Comparison of ENCODE assay signal across 8 cellular contexts in genomic region chr7:134750083-134751062, GRCh38. TPM values are rescaled to one million over a fixed set of nuclear protein-coding genes. Genes with fewer than 3 reads are reported as not detected.
DNase-seq lines count a peak whose midpoint lies in the region; ATAC-seq and TF ChIP-seq lines count a peak whose summit lies in the region.

No MANE protein-coding gene starts in this region.

- peak overlapping the region in 1 of 2 experiments; percentile 2; a peak in 2 of 4 replicates for H4K8ac ChIP-seq in IMR-90 (ENCODE audit: low read depth in 2 of 2, low read length in 2 of 2)
- H4K8ac ChIP-seq in mesendoderm (ENCODE audit: low read depth, low read length), result no peak overlapping the region

- no peak overlapping the region for H2AK9ac ChIP-seq in IMR-90 (replicated peaks; ENCODE audit: low read depth, low read length, poor library complexity)

- no peak for TF ChIP-seq POLR2A in IMR-90 (IDR thresholded peaks at IDR 0.05; ENCODE audit: low read depth, low read length)

- H3K9me3 ChIP-seq in IMR-90 (ENCODE audit: control insufficient read depth, insufficient read depth, low read length), result no peaks in the 10 kb centered on the region

- no peak overlapping the region; the same call in 1 of the 2 replicates for H3K14ac ChIP-seq in IMR-90 (replicated peaks; ENCODE audit: low read depth, low read length)

- CTCF ChIA-PET in IMR-90 (lab: Yijun Ruan, JAX), result interaction anchor here (0.6 to 2.3 kb wide), 7 partner anchors 19 to 110 kb away, joined by 3 to 16 read pairs (median 3); no protein-coding TSS in a partner anchor
- CTCF ChIA-PET in activated CD4-positive, alpha-beta T cell treated with anti-CD3 and anti-CD28 coated beads for 36 hours (lab: Charles Lee), result interaction anchor here (0.6 to 6.5 kb wide), 17 partner anchors 9 to 149 kb away, joined by 3 to 67 read pairs (median 3); no protein-coding TSS in a partner anchor

- H3K4me2 ChIP-seq in IMR-90 (ENCODE audit: low read depth, low read length) (peak overlapping the region; percentile 0), mesendoderm (ENCODE audit: low read length) (no peak overlapping the region)

- in situ Hi-C loops in IMR-90 (cut with MboI; ENCODE audit: low sequenced_read_pairs), result no loop called here

- H3K27me3 Mint-ChIP-seq in activated CD4-positive, alpha-beta T cell treated with anti-CD3 and anti-CD28 coated beads for 36 hours, result no peaks in the 10 kb centered on the region

- peaks cover 17% of the 10 kb centered on the region for H3K4me1 Mint-ChIP-seq in activated CD4-positive, alpha-beta T cell treated with anti-CD3 and anti-CD28 coated beads for 36 hours

- H3K79me1 ChIP-seq in IMR-90 (ENCODE audit: low read depth in 1 of 2, low read length in 2 of 2) (no peaks in the 10 kb centered on the region; a peak in 1 of 4 replicates), mesendoderm (ENCODE audit: low read length) (no peaks in the 10 kb centered on the region)

- H3K9me3 Mint-ChIP-seq in activated CD4-positive, alpha-beta T cell treated with anti-CD3 and anti-CD28 coated beads for 36 hours (ENCODE audit: low read depth), result no peaks in the 10 kb centered on the region

- peak overlapping the region; percentile 49; the same call in 1 of the 2 replicates for H3K23ac ChIP-seq in IMR-90 (ENCODE audit: low read depth, low read length)
- H3K23ac ChIP-seq in mesendoderm (ENCODE audit: low read length), result no peak overlapping the region

- no peaks in the 10 kb centered on the region for H3K27me3 ChIP-seq in IMR-90 (ENCODE audit: control insufficient read depth, insufficient read depth, low read length)
- H3K27me3 ChIP-seq in mesendoderm (ENCODE audit: insufficient read depth, low read length, poor library complexity), result no peaks in the 10 kb centered on the region

- BruUV-seq in IMR-90 (replicated peaks; lab: Mats Ljungman, UMichigan), result no TSS peak

- peak overlapping the region; percentile 23; the same call in 1 of the 2 replicates for H2BK20ac ChIP-seq in IMR-90 (ENCODE audit: low read depth, low read length)

- TF ChIP-seq RAD21 in IMR-90 (IDR thresholded peaks at IDR 0.05; ENCODE audit: low read length), result peak; percentile 49

- no peak overlapping the region for H3K27ac Mint-ChIP-seq in activated CD4-positive, alpha-beta T cell treated with anti-CD3 and anti-CD28 coated beads for 36 hours

- peak overlapping the region; percentile 4; the same call in 1 of the 2 replicates for H4K5ac ChIP-seq in IMR-90 (ENCODE audit: low read depth, low read length)
- no peak overlapping the region for H4K5ac ChIP-seq in mesendoderm (ENCODE audit: low read length)

- no peaks in the 10 kb centered on the region for H3K36me3 ChIP-seq in IMR-90 (ENCODE audit: control insufficient read depth, insufficient read depth, low read length)
- no peaks in the 10 kb centered on the region for H3K36me3 ChIP-seq in mesendoderm (ENCODE audit: control insufficient read depth, insufficient read depth, low read length)

- H4K20me1 ChIP-seq in IMR-90 (ENCODE audit: insufficient read depth, low read length), result no peaks in the 10 kb centered on the region

- H2BK120ac ChIP-seq in IMR-90 (ENCODE audit: low read depth, low read length), result peak overlapping the region; percentile 16
- no peak overlapping the region for H2BK120ac ChIP-seq in mesendoderm (ENCODE audit: low read depth, low read length)

- WGBS in IMR-90 (ENCODE audit: extremely low coverage in 2 of 2, insufficient read length in 1 of 2), 2 experiments, result 94% methylated on average over 2 of the region's 6 CpGs; no CpG with 5 or more reads in 1 of the 2 experiments
- no CpG with 5 or more reads among the region's 6 CpGs for WGBS in mesendoderm (ENCODE audit: extremely low coverage, insufficient coverage, low lambda C conversion rate)

- H3K4ac ChIP-seq in IMR-90 (ENCODE audit: low read depth, low read length) (peak overlapping the region; percentile 22; the same call in 1 of the 2 replicates), mesendoderm (ENCODE audit: low read depth, low read length) (no peak overlapping the region)

- H3K18ac ChIP-seq in IMR-90 (ENCODE audit: low read depth, low read length) (peak overlapping the region; percentile 6), mesendoderm (ENCODE audit: low read length) (no peak overlapping the region)

- H3K4me3 Mint-ChIP-seq in activated CD4-positive, alpha-beta T cell treated with anti-CD3 and anti-CD28 coated beads for 36 hours, result no peak overlapping the region

- H3K9me1 ChIP-seq in IMR-90 (ENCODE audit: insufficient read depth, low read length), result no peaks in the 10 kb centered on the region

- peak; percentile 49 for TF ChIP-seq CTCF in IMR-90 (conservative IDR thresholded peaks at IDR 0.05; ENCODE audit: low read depth, low read length)

- H2AK5ac ChIP-seq in IMR-90 (ENCODE audit: low read depth, low read length) (peak overlapping the region; percentile 62; the same call in 1 of the 2 replicates), mesendoderm (ENCODE audit: low read length) (no peak overlapping the region)

- H4K91ac ChIP-seq in IMR-90 (ENCODE audit: insufficient read depth, low read depth, low read length), result peak overlapping the region; percentile 38; the same call in 1 of the 2 replicates

- H3K56ac ChIP-seq in IMR-90 (ENCODE audit: extremely low read depth, insufficient read depth, low read length), result no peak overlapping the region
- H3K56ac ChIP-seq in mesendoderm (ENCODE audit: low read length), result no peak overlapping the region

- H3K79me2 ChIP-seq in mesendoderm (ENCODE audit: control insufficient read depth, insufficient read depth, low read length), result no peaks in the 10 kb centered on the region

- intact Hi-C loops in IMR-90 (cut with micrococcal nuclease), result no loop called here
- intact Hi-C loops in activated CD4-positive, alpha-beta T cell treated with anti-CD3 and anti-CD28 coated beads for 36 hours (cut with DNase I, micrococcal nuclease), result loop anchor here (1.0 to 5.0 kb wide), 7 partner anchors 40 to 204 kb away; no protein-coding TSS in a partner anchor

- POLR2A ChIA-PET in IMR-90 (lab: Charles Lee; ENCODE audit: unreplicated experiment), result no interaction called here
- POLR2A ChIA-PET in activated CD4-positive, alpha-beta T cell treated with anti-CD3 and anti-CD28 coated beads for 36 hours (lab: Charles Lee), result no interaction called here

- peak overlapping the region; percentile 89; the same call in 2 of the 3 replicates for H2BK15ac ChIP-seq in IMR-90 (ENCODE audit: low read depth, low read length)
- H2BK15ac ChIP-seq in mesendoderm (replicated peaks; ENCODE audit: low read depth), result no peak overlapping the region

- peak overlapping the region; percentile 46 for H2BK5ac ChIP-seq in IMR-90 (ENCODE audit: low read depth, low read length, poor library complexity, severe bottlenecking)
- no peak overlapping the region for H2BK5ac ChIP-seq in mesendoderm (ENCODE audit: low read length)

- H3K4me3 ChIP-seq in IMR-90 (ENCODE audit: insufficient read depth, low read depth, low read length), result no peak overlapping the region
- H3K4me3 ChIP-seq in mesendoderm (ENCODE audit: low read length), result no peak overlapping the region

- dilution Hi-C loops in IMR-90 (cut with HindIII; ENCODE audit: low sequenced_read_pairs, unreplicated experiment), result no loop called here

- ATAC-seq in IMR-90 (ENCODE audit: low read depth), result 0 out of 2 replicates have a peak, but pooled peaks have one; percentile 49
- ATAC-seq in activated CD4-positive, alpha-beta T cell treated with anti-CD3 and anti-CD28 coated beads for 36 hours, result peak; percentile 87

- H3K27ac ChIP-seq in IMR-90 (ENCODE audit: insufficient read depth, low read length), result no peak overlapping the region
- H3K27ac ChIP-seq in mesendoderm (ENCODE audit: low read depth, low read length), result no peak overlapping the region

- peak; percentile 9 for DNase-seq in NK-92 treated with Interleukin-12 subunit alpha and Interleukin-12 subunit beta, amount 100 ng/mL, for 24 hours (lab: John Stamatoyannopoulos, UW)
- DNase-seq in NK-92 (lab: John Stamatoyannopoulos, UW; ENCODE audit: unreplicated experiment) (no peak), IMR-90 (peak; percentile 35), dermis blood vessel endothelial cell (peak; percentile 73), mesendoderm (peak; percentile 82), NCI-H1048 (lab: John Stamatoyannopoulos, UW) (no peak)
- DNase-seq in activated CD4-positive, alpha-beta T cell treated with anti-CD3 and anti-CD28 coated beads for 36 hours, result peak; percentile 84
- DNase-seq in stimulated activated CD8-positive, alpha-beta memory T cell treated with anti-CD3 and anti-CD28 coated beads, Interleukin-7, amount 100 ng/mL, for 4 hours (ENCODE audit: low read depth in 2 of 2), result peak; percentile 17 to 34

- peak overlapping the region; percentile 59 for H2AFZ ChIP-seq in IMR-90 (replicated peaks; ENCODE audit: low read length, poor library complexity)

- no peak overlapping the region for H3K9ac ChIP-seq in IMR-90 (ENCODE audit: low read depth, low read length)
- H3K9ac ChIP-seq in mesendoderm (ENCODE audit: low read length), result no peak overlapping the region

- H3K4me1 ChIP-seq in IMR-90 (ENCODE audit: control insufficient read depth, insufficient read depth, low read length) (peaks cover 2% of the 10 kb centered on the region; the same call in 1 of the 2 replicates), mesendoderm (ENCODE audit: control insufficient read depth, low read depth, low read length) (no peaks in the 10 kb centered on the region)

- H3K36me3 Mint-ChIP-seq in activated CD4-positive, alpha-beta T cell treated with anti-CD3 and anti-CD28 coated beads for 36 hours (ENCODE audit: low read depth), result peaks cover 5% of the 10 kb centered on the region

TF ChIP-seq in IMR-90, 13 proteins besides CTCF, POLR2A, EP300 and RAD21:
- TF ChIP-seq RCOR1 (IDR thresholded peaks at IDR 0.05; ENCODE audit: insufficient replicate concordance, low read length) (no peak), SMC3 (IDR thresholded peaks at IDR 0.05; ENCODE audit: low read depth, low read length) (0 out of 2 replicates have a peak, but pooled peaks have one; percentile 27)

RNA-seq across cellular contexts. Expression of gene CALD1, which starts 29.1 kb away (rescaled TPM):
- 487 and 532 TPM in 2 replicates for total RNA-seq in IMR-90 (2012; rRNA removed)
- polyA plus RNA-seq in IMR-90 (2012; rRNA removed), result 375 and 382 TPM in 2 replicates
- 140 and 308 TPM in 2 replicates for polyA plus RNA-seq in IMR-90 (2012; cell fraction: cytosol; rRNA removed)
- 114 and 384 TPM in 2 replicates for polyA plus RNA-seq in IMR-90 (2012; cell fraction: nucleus; rRNA removed; ENCODE audit: low replicate concordance)
- total RNA-seq in activated CD4-positive, alpha-beta T cell treated with anti-CD3 and anti-CD28 coated beads for 36 hours, result 1 to 10 TPM; 8.5 to 8.7 TPM
- 228 and 258 TPM in 2 replicates for total RNA-seq in dermis blood vessel endothelial cell
- polyA plus RNA-seq in mesendoderm (2013, experiment 1 of 2), result 379 TPM
- polyA plus RNA-seq in mesendoderm (2013, experiment 2 of 2), result 417 TPM

Comparison
In these comparisons a context has a peak if more than half of its experiments do, and no peak if none do; other contexts are left out.
1. DNase-seq: peak in NK-92 treated with Interleukin-12 subunit alpha and Interleukin-12 subunit beta, amount 100 ng/mL, for 24 hours (single experiment), IMR-90 (single experiment), activated CD4-positive, alpha-beta T cell treated with anti-CD3 and anti-CD28 coated beads for 36 hours (single experiment), dermis blood vessel endothelial cell (single experiment), mesendoderm (single experiment) and stimulated activated CD8-positive, alpha-beta memory T cell treated with anti-CD3 and anti-CD28 coated beads, Interleukin-7, amount 100 ng/mL, for 4 hours (2 of 2); none in NK-92 (single experiment) and NCI-H1048 (single experiment).
2. RNA of gene CALD1, which starts 29.1 kb away (total RNA-seq): 487 to 532 TPM in IMR-90 and 228 to 258 TPM in dermis blood vessel endothelial cell; 8.5 to 8.7 TPM in activated CD4-positive, alpha-beta T cell treated with anti-CD3 and anti-CD28 coated beads for 36 hours; every median in the first group is over 10 times any median in the second.